Comparison of ENCODE assay signal across 17 cellular contexts in the genomic region with DNA sequence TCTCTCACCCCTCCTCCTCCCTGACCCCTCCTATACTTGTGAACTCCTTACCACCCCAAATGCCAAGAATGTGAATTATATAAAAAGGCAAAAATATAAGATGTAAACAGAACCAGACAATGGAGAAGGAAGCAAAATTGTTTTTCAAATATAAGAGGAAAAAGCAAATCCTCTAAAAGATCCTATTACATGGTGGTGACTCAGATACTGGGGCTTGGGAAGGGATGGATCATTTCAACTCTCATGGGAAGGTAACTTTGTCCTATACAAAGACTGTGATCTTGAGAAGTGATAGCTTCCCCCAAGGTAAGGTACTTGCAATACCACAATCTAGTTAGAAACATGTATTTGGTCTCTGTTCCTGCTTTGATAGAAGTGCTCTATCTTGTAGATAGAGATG. TPM values are rescaled to one million over a fixed set of nuclear protein-coding genes. Genes with fewer than 3 reads are reported as not detected.
A peak's percentile ranks its signal among the peaks of the same experiment; 100 is the strongest.
DNase-seq lines count a peak whose midpoint lies in the region; ATAC-seq and TF ChIP-seq lines count a peak whose summit lies in the region.
"Had no signal": no experiment of that assay in that cellular context is flagged by ENCODE, and none has a peak within 500 bp of the region (broad histone marks: within the 10 kb centered on the region; RNA-seq: fewer than 3 reads in every experiment).

No MANE protein-coding gene starts in this region.

- H3K27me3 ChIP-seq in PC-9 (ENCODE audit: insufficient read depth, low read depth) (no peaks in the 10 kb centered on the region), osteoblast (ENCODE audit: insufficient read depth, low read length) (no peaks in the 10 kb centered on the region), tibial nerve (no peaks in the 10 kb centered on the region), gastroesophageal sphincter (no peaks in the 10 kb centered on the region)
- H3K27me3 ChIP-seq: BE2C had no signal

- ATAC-seq in Right ventricle myocardium inferior (no peak), gastroesophageal sphincter (no peak)
- ATAC-seq: GM12878, HepG2 had no signal

- H3K4me1 ChIP-seq in PC-9 (replicated peaks; ENCODE audit: insufficient read depth) (peaks cover 10% of the 10 kb centered on the region; the same call in 1 of the 2 replicates), osteoblast (ENCODE audit: insufficient read depth, low read length) (no peaks in the 10 kb centered on the region), tibial nerve (no peaks in the 10 kb centered on the region), gastroesophageal sphincter (no peaks in the 10 kb centered on the region)
- H3K4me1 ChIP-seq: BE2C had no signal

- POLR2A ChIA-PET in PC-9 (lab: Charles Lee; ENCODE audit: unreplicated experiment): interaction anchor here (0.6 to 0.7 kb wide), 3 partner anchors 14 to 1493 kb away, joined by 3 to 7 read pairs (median 3); no protein-coding TSS in a partner anchor

- no peaks in the 10 kb centered on the region for H3K36me3 ChIP-seq in PC-9 (ENCODE audit: low read depth)
- no peaks in the 10 kb centered on the region for H3K36me3 ChIP-seq in osteoblast (ENCODE audit: insufficient read depth, low read length)
- H3K36me3 ChIP-seq in tibial nerve: no peaks in the 10 kb centered on the region
- no peaks in the 10 kb centered on the region for H3K36me3 ChIP-seq in gastroesophageal sphincter
- H3K36me3 ChIP-seq: BE2C had no signal

- TF ChIP-seq EP300 in tibial nerve (IDR thresholded peaks at IDR 0.05): no peak
- no peak for TF ChIP-seq EP300 in gastroesophageal sphincter (IDR thresholded peaks at IDR 0.05)

- H3K4me3 ChIP-seq in PC-9 (no peak overlapping the region), osteoblast (ENCODE audit: insufficient read depth, low read length) (no peak overlapping the region), tibial nerve (no peak overlapping the region), gastroesophageal sphincter (no peak overlapping the region)
- H3K4me3 ChIP-seq: GM12878 had no signal

- H3K79me2 ChIP-seq in PC-9 (ENCODE audit: low read depth) (no peaks in the 10 kb centered on the region), osteoblast (ENCODE audit: insufficient read depth, low read length) (no peaks in the 10 kb centered on the region)

- no peaks in the 10 kb centered on the region for H3F3A ChIP-seq in PC-9 (ENCODE audit: insufficient read depth, low read depth)

- peak overlapping the region; percentile 53 for H3K27ac ChIP-seq in PC-9
- no peak overlapping the region for H3K27ac ChIP-seq in osteoblast (ENCODE audit: low read depth, low read length)
- no peak overlapping the region for H3K27ac ChIP-seq in tibial nerve
- no peak overlapping the region for H3K27ac ChIP-seq in gastroesophageal sphincter

- H4K20me1 ChIP-seq in PC-9 (ENCODE audit: insufficient read depth) (no peaks in the 10 kb centered on the region), osteoblast (ENCODE audit: insufficient read depth, low read length) (no peaks in the 10 kb centered on the region)

- CTCF ChIA-PET in PC-9 (lab: Charles Lee): no interaction called here

- BruUV-seq in PC-9 (replicated peaks; lab: Mats Ljungman, UMichigan): no TSS peak

- TF ChIP-seq POLR2A in tibial nerve (IDR thresholded peaks at IDR 0.05) (no peak), gastroesophageal sphincter (IDR thresholded peaks at IDR 0.05) (no peak)

- DNase-seq in DMS53 (lab: John Stamatoyannopoulos, UW) (peak; percentile 49), HT1080 (ENCODE audit: low read depth) (peak; percentile 36), PC-9 (peak in 1 of 2 experiments; percentile 68), osteoblast (ENCODE audit: insufficient read length, low spot score, missing footprints) (peak; percentile 14), Right ventricle myocardium inferior (ENCODE audit: missing footprints) (no peak), tibial nerve (ENCODE audit: low spot score in 2 of 2) (no peak)
- DNase-seq: BE2C; C1 segment of cervical spinal cord; CD4-positive, CD25-positive, alpha-beta regulatory T cell; CD8-positive, alpha-beta memory T cell; COR-L47; DMS79 treated with DMSO at 0.1 percent for 48 hours; H9; KBM-7 had no signal

- peak overlapping the region; percentile 32; the same call in 1 of the 2 replicates for H3K4me2 ChIP-seq in PC-9
- H3K4me2 ChIP-seq in osteoblast (ENCODE audit: insufficient read depth, low read length): no peak overlapping the region

- intact Hi-C loops in PC-9 (cut with micrococcal nuclease; ENCODE audit: unreplicated experiment): loop anchor here (5.0 kb wide), 1 partner anchor 73 kb away; no protein-coding TSS in a partner anchor
- intact Hi-C loops in Right ventricle myocardium inferior (cut with DNase I): no loop called here

- H3K9me3 ChIP-seq in PC-9 (ENCODE audit: insufficient read depth, low read depth) (no peaks in the 10 kb centered on the region; the same call in 1 of the 2 replicates), osteoblast (ENCODE audit: low read depth, low read length) (no peaks in the 10 kb centered on the region), tibial nerve (peaks cover 0 to 8% (median 0%) of the 10 kb centered on the region in 4 donors), gastroesophageal sphincter (peaks cover 0 to 5% (median 0%) of the 10 kb centered on the region in 3 donors)
- H3K9me3 ChIP-seq: BE2C had no signal

- H3K9me2 ChIP-seq in PC-9 (ENCODE audit: insufficient read depth): no peaks in the 10 kb centered on the region; the same call in 1 of the 2 replicates

- no peak overlapping the region for H2AFZ ChIP-seq in PC-9
- H2AFZ ChIP-seq in osteoblast (ENCODE audit: low read length): no peak overlapping the region

- TF ChIP-seq CTCF in PC-9 (conservative IDR thresholded peaks at IDR 0.05) (no peak), osteoblast (IDR thresholded peaks at IDR 0.05; ENCODE audit: extremely low read depth, low read depth, low read length) (no peak), tibial nerve (IDR thresholded peaks at IDR 0.05) (no peak), gastroesophageal sphincter (IDR thresholded peaks at IDR 0.05) (no peak)

RNA-seq across cellular contexts. Expression of a gene that starts 24.6 kb away (rescaled TPM):
- total RNA-seq in HT1080 (2014; rRNA removed; shearing (Covaris generic)): 35.5 and 47.5 TPM in 2 replicates
- polyA plus RNA-seq in HT1080 (2015; cell fraction: cytosol; rRNA removed): 47.5 and 60.8 TPM in 2 replicates
- 30.5 and 32.5 TPM in 2 replicates for polyA plus RNA-seq in HT1080 (2015; cell fraction: nucleus; rRNA removed)
- total RNA-seq in PC-9 (2021): 172 and 219 TPM in 2 replicates
- 1.4 and 2.1 TPM in 2 replicates for total RNA-seq in osteoblast
- 15.3 TPM for total RNA-seq in Right ventricle myocardium inferior
- 1 to 10 TPM; 5.7 to 8.0 (median 7.6) TPM for total RNA-seq in tibial nerve
- total RNA-seq in gastroesophageal sphincter: 10 to 100 TPM; 14.3 to 63.8 (median 27.9) TPM
- polyA plus RNA-seq: CD4-positive, CD25-positive, alpha-beta regulatory T cell had no signal

Comparison
In these comparisons a context has a peak if more than half of its experiments do, and no peak if none do; other contexts are left out.
1. DNase-seq: peak in DMS53 (single experiment), HT1080 (single experiment) and osteoblast (single experiment); none in Right ventricle myocardium inferior (single experiment) and tibial nerve (0 of 2).